ENCODE assay signal across 9 cellular contexts in the genomic region with DNA sequence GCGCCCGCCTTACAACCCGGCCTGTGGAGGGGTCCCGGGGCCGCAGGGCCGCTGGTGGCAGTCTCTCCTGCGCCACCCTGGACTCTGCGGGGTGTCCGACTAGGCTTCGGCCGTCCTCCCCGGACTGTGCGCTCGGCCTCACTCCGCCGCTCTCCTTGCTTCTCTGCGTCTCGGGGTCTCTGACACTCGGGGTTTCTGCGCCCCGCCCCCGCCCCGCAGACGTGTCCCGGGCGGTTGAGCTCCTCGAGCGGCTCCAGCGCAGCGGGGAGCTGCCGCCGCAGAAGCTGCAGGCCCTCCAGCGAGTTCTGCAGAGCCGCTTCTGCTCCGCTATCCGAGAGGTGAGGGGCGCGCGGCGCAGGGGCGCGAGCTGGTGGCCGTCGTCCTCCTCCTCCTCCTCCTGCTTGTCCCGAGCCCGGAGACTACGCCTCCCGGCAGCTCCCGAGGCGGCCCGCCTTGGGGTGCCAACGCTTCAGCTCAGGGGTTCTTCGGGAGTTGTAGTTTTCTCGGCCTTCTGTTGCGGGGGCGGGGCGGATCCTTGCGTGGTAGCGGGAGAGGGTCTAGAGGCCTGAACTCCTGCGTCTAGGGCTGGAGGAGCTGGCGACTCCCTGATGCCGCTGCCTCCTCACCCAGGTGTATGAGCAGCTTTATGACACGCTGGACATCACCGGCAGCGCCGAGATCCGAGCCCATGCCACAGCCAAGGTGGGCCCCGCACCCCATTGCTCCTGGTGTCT. TPM values are rescaled to one million over a fixed set of nuclear protein-coding genes. Genes with fewer than 3 reads are reported as not detected.
A peak's percentile ranks its signal among the peaks of the same experiment; 100 is the strongest.
DNase-seq lines count a peak whose midpoint lies in the region; ATAC-seq and TF ChIP-seq lines count a peak whose summit lies in the region.
"Had no signal": no experiment of that assay in that cellular context is flagged by ENCODE, and none has a peak within 500 bp of the region (broad histone marks: within the 10 kb centered on the region; RNA-seq: fewer than 3 reads in every experiment).

No MANE protein-coding gene starts in this region.

- no peak overlapping the region for H3K18ac ChIP-seq in H9 (ENCODE audit: insufficient read length, low read depth, low read length)

- H3K23ac ChIP-seq in H9 (ENCODE audit: insufficient read length, low read depth, low read length), result no peak overlapping the region

- H3T11ph ChIP-seq in H9 (ENCODE audit: low read length), result no peak overlapping the region

- peaks cover 2% of the 10 kb centered on the region for H3K23me2 ChIP-seq in H9 (ENCODE audit: insufficient read length, low read depth, low read length, poor library complexity, severe bottlenecking)

- H3K27ac ChIP-seq in 22Rv1, result peak overlapping the region; percentile 99
- H3K27ac ChIP-seq in H9 (ENCODE audit: insufficient read length, low read depth, low read length), result no peak overlapping the region
- H3K27ac ChIP-seq in body of pancreas, result peak overlapping the region in 3 of 4 donors; percentile 63 to 73 (median 68)
- no peak overlapping the region for H3K27ac ChIP-seq in iPS-18a (ENCODE audit: low read length)
- H3K27ac ChIP-seq in gastrocnemius medialis, result peak overlapping the region; percentile 78 to 89 (median 82)

- H3K4me3 Mint-ChIP-seq in H9, result peak overlapping the region; percentile 65 to 82

- peak overlapping the region; percentile 70 to 80 for H3K4me3 ChIP-seq in body of pancreas
- peak overlapping the region; percentile 60 for H3K4me3 ChIP-seq in iPS-18a (ENCODE audit: low read length)
- H3K4me3 ChIP-seq in gastrocnemius medialis, result peak overlapping the region; percentile 64 to 81 (median 74)

- in situ Hi-C loops in gastrocnemius medialis (cut with MboI; ENCODE audit: low sequenced_read_pairs in 4 of 4), result no loop called here

- H3K79me1 ChIP-seq in H9 (ENCODE audit: insufficient read depth, low read depth, low read length, poor library complexity, severe bottlenecking), result no peaks in the 10 kb centered on the region

- no peak overlapping the region for H2BK15ac ChIP-seq in H9 (ENCODE audit: low read depth, low read length)

- WGBS in H9 (ENCODE audit: extremely low coverage, insufficient read length, low lambda C conversion rate), result no CpG with 5 or more reads among the region's 68 CpGs
- WGBS in body of pancreas, 2 donors, result 8 to 82% methylated on average over 7 to 65 of the region's 68 CpGs

- no peaks in the 10 kb centered on the region for H4K20me1 ChIP-seq in H9 (ENCODE audit: control insufficient read depth, insufficient read depth, insufficient read length)

- H3K14ac ChIP-seq in H9 (ENCODE audit: insufficient read depth, low read length), result no peak overlapping the region

- intact Hi-C loops in body of pancreas (cut with DNase I), result loop anchor here (5.0 kb wide), 1 partner anchor 33 kb away; no protein-coding TSS in a partner anchor
- intact Hi-C loops in gastrocnemius medialis (cut with DNase I; ENCODE audit: low total_unique reads), result no loop called here

- H3K9me3 Mint-ChIP-seq in H9, result no peaks in the 10 kb centered on the region; a peak in 1 of 5 replicates

- H3K27me3 Mint-ChIP-seq in H9 (ENCODE audit: low read depth), result peaks cover 11% of the 10 kb centered on the region

- no peak overlapping the region for H4K8ac ChIP-seq in H9 (replicated peaks; ENCODE audit: insufficient read length, low read depth, low read length)

- peak; percentile 83 for DNase-seq in H9
- peak; percentile 76 for DNase-seq in SK-N-DZ (ENCODE audit: low spot score)
- peak; percentile 62 to 74 (median 73) for DNase-seq in body of pancreas
- DNase-seq in gastrocnemius medialis, result peak in 1 of 2 donors; percentile 72
- no peak for DNase-seq in COLO829 (ENCODE audit: low spot score)
- no peak for DNase-seq in NCI-H1436 treated with DMSO at 0.1 percent for 48 hours (lab: John Stamatoyannopoulos, UW)

- H3K9ac ChIP-seq in H9 (ENCODE audit: extremely low read depth, insufficient read length, low read length) (no peak overlapping the region), iPS-18a (ENCODE audit: low read length) (no peak overlapping the region)

- ATAC-seq in body of pancreas (no peak), gastrocnemius medialis (peak; percentile 4 to 10)

- H3K4me2 ChIP-seq in H9 (ENCODE audit: insufficient read depth, insufficient read length, low read length), result peak overlapping the region; percentile 32

- no peak overlapping the region for H2BK12ac ChIP-seq in H9 (ENCODE audit: insufficient read length, low read depth, low read length)

- H2BK20ac ChIP-seq in H9 (ENCODE audit: low read depth, low read length, poor library complexity, severe bottlenecking), result no peak overlapping the region

- H3K4ac ChIP-seq in H9 (ENCODE audit: low read depth, low read length), result no peak overlapping the region

- no peak overlapping the region for H2BK120ac ChIP-seq in H9 (ENCODE audit: low read depth, low read length, poor library complexity, severe bottlenecking)

- H4K91ac ChIP-seq in H9 (ENCODE audit: insufficient read length, low read depth, low read length), result no peak overlapping the region

- H2BK5ac ChIP-seq in H9 (ENCODE audit: insufficient read length, low read length), result no peak overlapping the region

- no peak overlapping the region for H4K5ac ChIP-seq in H9 (ENCODE audit: insufficient read length, low read depth, low read length)

- H3K36me3 ChIP-seq in body of pancreas (replicated peaks in 1 of 2; ENCODE audit: insufficient read depth in 1 of 2, low read depth in 2 of 2) (no peaks in the 10 kb centered on the region), iPS-18a (ENCODE audit: control insufficient read depth, low read depth, low read length) (peaks cover 1% of the 10 kb centered on the region), gastrocnemius medialis (no peaks in the 10 kb centered on the region)

- TF ChIP-seq POLR2A in body of pancreas (IDR thresholded peaks at IDR 0.05), result peak in 1 of 3 donors; percentile 27
- TF ChIP-seq POLR2A in gastrocnemius medialis (IDR thresholded peaks at IDR 0.05), result peak; percentile 18 to 29

- TF ChIP-seq CTCF in 22Rv1 (IDR thresholded peaks at IDR 0.05) (no peak), H9 (conservative IDR thresholded peaks at IDR 0.05) (no peak), body of pancreas (IDR thresholded peaks at IDR 0.05) (no peak), gastrocnemius medialis (IDR thresholded peaks at IDR 0.05 in 4 of 5, conservative IDR thresholded peaks at IDR 0.05 in 1 of 5) (no peak)

- H3K4me1 Mint-ChIP-seq in H9, result peaks cover 18 to 25% of the 10 kb centered on the region in 2 experiments

- H3K27me3 ChIP-seq in H9 (ENCODE audit: insufficient read depth, low read length) (no peaks in the 10 kb centered on the region; the same call in 1 of the 2 replicates), body of pancreas (no peaks in the 10 kb centered on the region), iPS-18a (ENCODE audit: control insufficient read depth, insufficient read depth, low read length) (peaks cover 10% of the 10 kb centered on the region), gastrocnemius medialis (no peaks in the 10 kb centered on the region)

- H3K4me1 ChIP-seq in H9 (ENCODE audit: insufficient read depth, low read length) (peaks cover 3% of the 10 kb centered on the region; the same call in 1 of the 2 replicates), body of pancreas (peaks cover 35% of the 10 kb centered on the region), iPS-18a (ENCODE audit: control insufficient read depth, low read depth, low read length) (peaks cover 3% of the 10 kb centered on the region), gastrocnemius medialis (peaks cover 30 to 34% of the 10 kb centered on the region in 2 donors)

- no peak overlapping the region for H2AK5ac ChIP-seq in H9 (ENCODE audit: insufficient read length, low read length)

- H3K27ac Mint-ChIP-seq in H9, result no peak overlapping the region

- no peaks in the 10 kb centered on the region for H3K79me2 ChIP-seq in H9 (ENCODE audit: insufficient read depth, low read length)

- H3K36me3 Mint-ChIP-seq in H9 (ENCODE audit: insufficient read depth in 1 of 3, low read depth in 3 of 3), result peaks cover 0 to 4% (median 0%) of the 10 kb centered on the region in 3 experiments; a peak in 1 of 7 replicates

- H3K9me3 ChIP-seq in H9 (ENCODE audit: control insufficient read depth, low read depth, low read length) (no peaks in the 10 kb centered on the region), body of pancreas (no peaks in the 10 kb centered on the region), iPS-18a (ENCODE audit: control insufficient read depth, low read depth, low read length) (no peaks in the 10 kb centered on the region), gastrocnemius medialis (no peaks in the 10 kb centered on the region)

- no peak overlapping the region for H2AFZ ChIP-seq in H9 (ENCODE audit: low read length)

- no peak overlapping the region for H3K56ac ChIP-seq in H9 (ENCODE audit: insufficient read length, low read depth, low read length)

RNA-seq across cellular contexts. Expression of a gene that starts 0.6 kb away (rescaled TPM):
- total RNA-seq in H9 (2021), result 3.5 and 4.2 TPM in 2 replicates
- polyA plus RNA-seq in SK-N-DZ (2014; cell fraction: cytosol; rRNA removed), result 4.9 and 13.9 TPM in 2 replicates
- polyA plus RNA-seq in SK-N-DZ (2014; cell fraction: nucleus; rRNA removed), result 31.3 and 32.6 TPM in 2 replicates
- 10 to 100 TPM in 1 of 2 donors, 1 to 10 TPM in 1; 8.3 to 24.1 TPM for total RNA-seq in body of pancreas
- 10 to 100 TPM; 25.7 to 97.9 (median 34.0) TPM for total RNA-seq in gastrocnemius medialis

RNA-seq across cellular contexts. Expression of a gene that starts 4.1 kb away (rescaled TPM):
- total RNA-seq in H9 (2021) (0.72 and 1.1 TPM in 2 replicates), body of pancreas (1 to 10 TPM in 1 of 2 donors, not detected in 1; 2.3 TPM), gastrocnemius medialis (10 to 100 TPM in 1 of 4 donors, 1 to 10 TPM in 3; 1.3 to 11.7 (median 3.5) TPM)
- 3.6 TPM in 1 of 2 replicates, not detected in the other for polyA plus RNA-seq in SK-N-DZ (2014; cell fraction: cytosol; rRNA removed)
- 4.2 and 6.2 TPM in 2 replicates for polyA plus RNA-seq in SK-N-DZ (2014; cell fraction: nucleus; rRNA removed)

RNA-seq across cellular contexts. Expression of a gene that starts 4.5 kb away (rescaled TPM):
- 18.8 and 19.1 TPM in 2 replicates for total RNA-seq in H9 (2021)
- polyA plus RNA-seq in SK-N-DZ (2014; cell fraction: cytosol; rRNA removed), result 11.7 and 18.3 TPM in 2 replicates
- 33.4 and 41.8 TPM in 2 replicates for polyA plus RNA-seq in SK-N-DZ (2014; cell fraction: nucleus; rRNA removed)
- 10 to 100 TPM in 1 of 2 donors, 1 to 10 TPM in 1; 6.7 to 15.2 TPM for total RNA-seq in body of pancreas
- total RNA-seq in gastrocnemius medialis, result 1 to 10 TPM; 1.9 to 4.1 (median 3.0) TPM

RNA-seq across cellular contexts. Expression of a gene that starts 29.5 kb away (rescaled TPM):
- 292 and 295 TPM in 2 replicates for total RNA-seq in H9 (2021)
- polyA plus RNA-seq in SK-N-DZ (2014; cell fraction: cytosol; rRNA removed), result 302 and 304 TPM in 2 replicates
- 531 and 538 TPM in 2 replicates for polyA plus RNA-seq in SK-N-DZ (2014; cell fraction: nucleus; rRNA removed)
- 100 to 1,000 TPM; 199 to 588 TPM for total RNA-seq in body of pancreas
- 100 to 1,000 TPM in 2 of 4 donors, 10 to 100 TPM in 2; 55.6 to 305 (median 107) TPM for total RNA-seq in gastrocnemius medialis

RNA-seq across cellular contexts. Expression of a gene that starts 40.4 kb away (rescaled TPM):
- total RNA-seq in H9 (2021), result 1.8 and 1.9 TPM in 2 replicates
- 1.4 and 1.5 TPM in 2 replicates for polyA plus RNA-seq in SK-N-DZ (2014; cell fraction: cytosol; rRNA removed)
- 0.85 and 1.2 TPM in 2 replicates for polyA plus RNA-seq in SK-N-DZ (2014; cell fraction: nucleus; rRNA removed)
- 1 to 10 TPM; 2.1 to 4.3 TPM for total RNA-seq in body of pancreas
- 100 to 1,000 TPM; 190 to 537 (median 300) TPM for total RNA-seq in gastrocnemius medialis
- total RNA-seq: renal cortical epithelial cell had no signal

Comparison
In these comparisons a context has a peak if more than half of its experiments do, and no peak if none do; other contexts are left out.
1. H3K27ac ChIP-seq: peak in 22Rv1 (single experiment), body of pancreas (3 of 4) and gastrocnemius medialis (4 of 4); none in H9 (single experiment) and iPS-18a (single experiment).
2. DNase-seq: peak in H9 (single experiment), SK-N-DZ (single experiment) and body of pancreas (4 of 4); none in COLO829 (single experiment) and NCI-H1436 treated with DMSO at 0.1 percent for 48 hours (single experiment).
3. Peak in every context shown above with its lines, with median percentiles within 50 percentile points of each other: H3K4me3 ChIP-seq.